ENCODE assay signal across 23 cellular contexts in the genomic region with DNA sequence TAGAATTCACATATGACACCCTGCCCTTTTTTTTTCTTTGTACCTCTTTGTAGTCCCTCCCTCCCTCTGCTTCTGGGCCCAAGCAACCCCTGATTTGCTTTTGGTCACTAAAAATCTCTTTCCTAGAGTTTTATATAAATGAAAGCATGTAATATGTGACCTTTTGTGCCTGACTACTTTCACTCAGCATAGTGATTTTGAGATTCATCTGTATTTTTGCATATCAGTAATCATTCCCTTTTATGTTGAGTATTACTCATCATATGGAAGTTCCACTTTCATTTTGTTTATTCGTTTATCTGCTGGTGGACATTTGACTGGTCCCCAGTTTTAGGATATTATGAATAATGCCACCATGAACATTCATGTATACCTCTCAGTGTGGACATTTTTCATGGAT.
"Had no signal": no experiment of that assay in that cellular context is flagged by ENCODE, and none has a peak within 500 bp of the region (broad histone marks: within the 10 kb centered on the region; RNA-seq: fewer than 3 reads in every experiment).

No MANE protein-coding gene starts in this region.

- H2AFZ ChIP-seq: PC-9 had no signal

- ATAC-seq: HepG2, Right ventricle myocardium inferior, SK-N-SH treated with all-trans-retinoic acid at 6 μM for 48 hours had no signal

- H3K27me3 ChIP-seq: Peyer's patch, SJCRH30 had no signal

- H3K4me1 ChIP-seq: Peyer's patch, SJCRH30 had no signal

- H3K27ac ChIP-seq: PC-9, Peyer's patch, SJCRH30 had no signal

- H3K4me3 ChIP-seq: PC-9, Peyer's patch, SJCRH30 had no signal

- H3K36me3 ChIP-seq: Peyer's patch, SJCRH30 had no signal

- DNase-seq: IMR-90, Karpas-422, KG1, NCI-H1092 treated with DMSO at 0.1 percent for 48 hours, NCI-H1436, NCI-H187, NCI-H2029, NCI-H2081 treated with DMSO at 0.1 percent for 48 hours, NCI-H2171, NCI-H226, NCI-H446, NCI-H510A, NCI-H524 treated with DMSO at 0.1 percent for 48 hours, NCI-H69, NCI-H774, OCI-M1, PC-9, Peyer's patch, SHP77 treated with DMSO at 0.1 percent for 48 hours, SJCRH30 had no signal

- H3K9me3 ChIP-seq: Peyer's patch, SJCRH30 had no signal
